4 cellular contexts compared by ENCODE assay signal in the genomic region with DNA sequence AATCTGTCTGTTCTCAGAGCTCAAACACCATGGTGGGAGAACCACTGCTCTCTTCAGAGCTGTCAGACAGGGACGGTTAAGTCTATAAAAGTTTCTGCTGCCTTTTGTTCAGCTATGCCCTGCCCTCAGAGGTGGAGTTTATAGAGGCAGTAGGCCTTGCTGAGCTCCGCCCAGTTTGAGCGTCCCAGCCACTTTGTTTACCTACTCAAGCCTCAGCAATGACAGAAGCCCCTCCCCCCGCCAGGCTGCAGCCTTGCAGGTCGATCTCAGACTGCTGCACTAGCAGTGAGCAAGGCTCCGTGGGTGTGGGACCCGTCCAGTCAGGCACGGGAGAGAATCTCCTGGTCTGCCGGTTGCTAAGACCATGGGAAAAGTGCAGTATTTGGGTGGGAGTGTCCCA. TPM values are rescaled to one million over a fixed set of nuclear protein-coding genes. Genes with fewer than 3 reads are reported as not detected.
"Had no signal": no experiment of that assay in that cellular context is flagged by ENCODE, and none has a peak within 500 bp of the region (broad histone marks: within the 10 kb centered on the region; RNA-seq: fewer than 3 reads in every experiment).

No MANE protein-coding gene starts in this region.

RNA-seq across cellular contexts. Expression of a gene that starts 32.0 kb away (rescaled TPM):
- total RNA-seq: HT1080, K562, PC-9 had no signal
- polyA plus RNA-seq: IgD-negative memory B cell, K562 had no signal
